18 cellular contexts compared by ENCODE assay signal in the genomic region with DNA sequence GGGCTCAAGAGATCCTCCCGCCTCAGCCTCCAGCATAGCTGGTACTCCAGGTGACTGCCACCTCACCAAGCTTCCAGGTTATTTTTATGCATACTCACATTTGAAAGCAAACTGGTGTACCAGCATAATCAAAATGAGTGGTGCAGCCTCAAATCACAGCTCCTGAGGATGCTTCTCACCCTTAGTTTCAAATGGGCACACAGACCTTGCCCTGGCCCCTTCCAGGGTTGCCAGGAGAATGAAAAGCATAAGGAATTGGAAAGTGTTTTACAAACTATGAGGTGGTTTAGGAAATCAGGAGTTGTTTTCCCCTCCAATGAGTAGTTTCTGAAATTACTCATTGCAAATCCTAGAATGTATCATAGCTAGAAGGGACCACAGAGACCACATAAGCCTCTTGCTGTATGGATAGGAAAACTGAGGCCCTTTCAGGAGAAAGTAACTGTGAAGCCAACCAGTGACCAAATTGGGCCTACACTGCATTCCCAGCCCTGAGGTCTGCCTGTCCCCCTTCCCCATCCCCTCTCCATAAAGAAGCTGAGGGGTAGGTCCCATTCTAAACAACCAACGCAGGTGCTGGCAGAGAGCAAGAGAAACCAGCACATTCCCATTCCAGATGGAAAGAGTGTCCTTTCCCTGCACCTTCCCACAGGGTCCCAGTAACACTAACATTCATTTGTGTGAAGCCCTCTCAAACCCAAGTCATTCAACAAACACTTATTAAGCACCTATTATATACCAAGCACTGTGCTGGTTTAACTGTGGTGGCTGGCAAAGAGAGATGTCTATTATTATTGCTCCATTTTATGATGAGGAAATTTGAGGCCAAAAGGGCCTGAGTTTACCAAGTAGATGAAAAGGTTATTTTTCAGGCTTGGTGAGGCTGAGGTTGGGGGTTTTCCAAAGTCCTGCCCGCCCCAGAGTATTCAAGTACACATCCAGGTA. TPM values are rescaled to one million over a fixed set of nuclear protein-coding genes. Genes with fewer than 3 reads are reported as not detected.
DNase-seq lines count a peak whose midpoint lies in the region; ATAC-seq lines count a peak whose summit lies in the region.
"Had no signal": no experiment of that assay in that cellular context is flagged by ENCODE, and none has a peak within 500 bp of the region (broad histone marks: within the 10 kb centered on the region; RNA-seq: fewer than 3 reads in every experiment).

No MANE protein-coding gene starts in this region.

- H3K36me3 Mint-ChIP-seq in stimulated activated naive CD8-positive, alpha-beta T cell treated with anti-CD3 and anti-CD28 coated beads, Interleukin-15, Interleukin-2, amounts not matched to agents 100 ng/mL and 50 ng/mL, for 24 hours (ENCODE audit: low read depth), result peaks cover 10% of the 10 kb centered on the region
- peaks cover 12% of the 10 kb centered on the region for H3K36me3 Mint-ChIP-seq in activated T-helper 2 cell treated with anti-CD3 and anti-CD28 coated beads, Interferon-gamma antibody, Interleukin-2, Interleukin-4, amounts not matched to agents 10 μg/mL and 5 μg/mL and 100 μg/mL, durations not matched to agents 14 hours and 24 hours and 36 hours (ENCODE audit: low read depth)

- H3K4me1 Mint-ChIP-seq in stimulated activated naive CD8-positive, alpha-beta T cell treated with anti-CD3 and anti-CD28 coated beads, Interleukin-15, Interleukin-2, amounts not matched to agents 100 ng/mL and 50 ng/mL, for 24 hours (ENCODE audit: low read depth), result peaks cover 64% of the 10 kb centered on the region
- H3K4me1 Mint-ChIP-seq in activated T-helper 2 cell treated with anti-CD3 and anti-CD28 coated beads, Interferon-gamma antibody, Interleukin-2, Interleukin-4, amounts not matched to agents 10 μg/mL and 5 μg/mL and 100 μg/mL, durations not matched to agents 14 hours and 24 hours and 36 hours (ENCODE audit: low read depth), result peaks cover 54% of the 10 kb centered on the region

- peak overlapping the region; percentile 16 for H3K27ac ChIP-seq in layer of hippocampus (ENCODE audit: low read depth, low read length)
- H3K27ac ChIP-seq: gastroesophageal sphincter had no signal

- intact Hi-C loops in activated T-helper 2 cell treated with anti-CD3 and anti-CD28 coated beads, Interferon-gamma antibody, Interleukin-2, Interleukin-4, amounts not matched to agents 10 μg/mL and 5 μg/mL and 100 μg/mL, durations not matched to agents 14 hours and 24 hours and 36 hours (cut with micrococcal nuclease), result loop anchor here (1.0 to 10.0 kb wide), 4 partner anchors 21 to 307 kb away; partner anchors contain the start of genes CHMP4B and RALY

- H3K9me3 Mint-ChIP-seq in stimulated activated naive CD8-positive, alpha-beta T cell treated with anti-CD3 and anti-CD28 coated beads, Interleukin-15, Interleukin-2, amounts not matched to agents 100 ng/mL and 50 ng/mL, for 24 hours, result no peaks in the 10 kb centered on the region
- no peaks in the 10 kb centered on the region for H3K9me3 Mint-ChIP-seq in activated T-helper 2 cell treated with anti-CD3 and anti-CD28 coated beads, Interferon-gamma antibody, Interleukin-2, Interleukin-4, amounts not matched to agents 10 μg/mL and 5 μg/mL and 100 μg/mL, durations not matched to agents 14 hours and 24 hours and 36 hours
- H3K9me3 Mint-ChIP-seq: HFFc6 had no signal

- H3K27ac Mint-ChIP-seq in stimulated activated naive CD8-positive, alpha-beta T cell treated with anti-CD3 and anti-CD28 coated beads, Interleukin-15, Interleukin-2, amounts not matched to agents 100 ng/mL and 50 ng/mL, for 24 hours, result peak overlapping the region; percentile 72
- peak overlapping the region; percentile 87 for H3K27ac Mint-ChIP-seq in activated T-helper 2 cell treated with anti-CD3 and anti-CD28 coated beads, Interferon-gamma antibody, Interleukin-2, Interleukin-4, amounts not matched to agents 10 μg/mL and 5 μg/mL and 100 μg/mL, durations not matched to agents 14 hours and 24 hours and 36 hours
- H3K27ac Mint-ChIP-seq: HFFc6 had no signal

- H3K27me3 ChIP-seq in layer of hippocampus (ENCODE audit: control insufficient read depth, insufficient read depth, low read length), result no peaks in the 10 kb centered on the region
- H3K27me3 ChIP-seq: gastroesophageal sphincter had no signal

- H3K27me3 Mint-ChIP-seq in stimulated activated naive CD8-positive, alpha-beta T cell treated with anti-CD3 and anti-CD28 coated beads, Interleukin-15, Interleukin-2, amounts not matched to agents 100 ng/mL and 50 ng/mL, for 24 hours, result no peaks in the 10 kb centered on the region
- H3K27me3 Mint-ChIP-seq in activated T-helper 2 cell treated with anti-CD3 and anti-CD28 coated beads, Interferon-gamma antibody, Interleukin-2, Interleukin-4, amounts not matched to agents 10 μg/mL and 5 μg/mL and 100 μg/mL, durations not matched to agents 14 hours and 24 hours and 36 hours (ENCODE audit: low read depth), result no peaks in the 10 kb centered on the region

- no peak for ATAC-seq in stimulated activated naive CD8-positive, alpha-beta T cell treated with anti-CD3 and anti-CD28 coated beads, Interleukin-15, Interleukin-2, amounts not matched to agents 100 U/mL and 50 U/mL, for 24 hours
- ATAC-seq in GM18519 (IDR thresholded peaks at IDR 0.05; ENCODE audit: low FRiP score, unreplicated experiment) (no peak), GM18909 (IDR thresholded peaks at IDR 0.05; ENCODE audit: poor library complexity, unreplicated experiment) (no peak), HG03039 (IDR thresholded peaks at IDR 0.05; ENCODE audit: unreplicated experiment) (no peak), esophagus mucosa (no peak)
- ATAC-seq: gastroesophageal sphincter, PC-3 had no signal

- DNase-seq in stimulated activated naive CD8-positive, alpha-beta T cell treated with anti-CD3 and anti-CD28 coated beads, Interleukin-15, Interleukin-2, amounts not matched to agents 100 U/mL and 50 U/mL, for 24 hours, result no peak
- DNase-seq in activated T-helper 2 cell treated with anti-CD3 and anti-CD28 coated beads, Interferon-gamma antibody, Interleukin-2, Interleukin-4, amounts not matched to agents 10 μg/mL and 5 μg/mL and 100 μg/mL, durations not matched to agents 14 hours and 24 hours and 36 hours (ENCODE audit: low spot score), result no peak
- DNase-seq: activated CD4-positive, CD25-positive, alpha-beta regulatory T cell; DMS79; HFFc6; mesendoderm; NCI-H510A treated with DMSO at 0.1 percent for 48 hours; occipital lobe; PC-3; small intestine had no signal

- peak overlapping the region; percentile 49 for H3K4me3 Mint-ChIP-seq in stimulated activated naive CD8-positive, alpha-beta T cell treated with anti-CD3 and anti-CD28 coated beads, Interleukin-15, Interleukin-2, amounts not matched to agents 100 ng/mL and 50 ng/mL, for 24 hours
- H3K4me3 Mint-ChIP-seq in activated T-helper 2 cell treated with anti-CD3 and anti-CD28 coated beads, Interferon-gamma antibody, Interleukin-2, Interleukin-4, amounts not matched to agents 10 μg/mL and 5 μg/mL and 100 μg/mL, durations not matched to agents 14 hours and 24 hours and 36 hours (ENCODE audit: low read depth), result no peak overlapping the region
- H3K4me3 Mint-ChIP-seq: HFFc6 had no signal

RNA-seq across cellular contexts. Expression of gene E2F1, which starts 2.1 kb away (rescaled TPM):
- 63.8 and 64.2 TPM in 2 replicates for total RNA-seq in activated T-helper 2 cell treated with anti-CD3 and anti-CD28 coated beads, Interferon-gamma antibody, Interleukin-2, Interleukin-4, amounts not matched to agents 10 μg/mL and 5 μg/mL and 100 μg/mL, durations not matched to agents 14 hours and 24 hours and 36 hours
- total RNA-seq in esophagus mucosa, result 3.7 TPM

RNA-seq across cellular contexts. Expression of gene NECAB3, which starts 14.0 kb away (rescaled TPM):
- total RNA-seq in activated T-helper 2 cell treated with anti-CD3 and anti-CD28 coated beads, Interferon-gamma antibody, Interleukin-2, Interleukin-4, amounts not matched to agents 10 μg/mL and 5 μg/mL and 100 μg/mL, durations not matched to agents 14 hours and 24 hours and 36 hours, result 27.0 and 30.1 TPM in 2 replicates
- 8.0 TPM for total RNA-seq in esophagus mucosa

RNA-seq across cellular contexts. Expression of gene ACTL10, which starts 21.5 kb away (rescaled TPM):
- total RNA-seq in activated T-helper 2 cell treated with anti-CD3 and anti-CD28 coated beads, Interferon-gamma antibody, Interleukin-2, Interleukin-4, amounts not matched to agents 10 μg/mL and 5 μg/mL and 100 μg/mL, durations not matched to agents 14 hours and 24 hours and 36 hours, result 2.6 and 3.3 TPM in 2 replicates
- 2.0 TPM for total RNA-seq in esophagus mucosa

RNA-seq across cellular contexts. Expression of gene C20orf144, which starts 26.1 kb away (rescaled TPM):
- total RNA-seq in activated T-helper 2 cell treated with anti-CD3 and anti-CD28 coated beads, Interferon-gamma antibody, Interleukin-2, Interleukin-4, amounts not matched to agents 10 μg/mL and 5 μg/mL and 100 μg/mL, durations not matched to agents 14 hours and 24 hours and 36 hours, result 0.27 and 0.28 TPM in 2 replicates
- total RNA-seq in esophagus mucosa, result not detected
- total RNA-seq: bronchial epithelial cell, gastroesophageal sphincter, occipital lobe, PC-3 had no signal

RNA-seq across cellular contexts. Expression of gene PXMP4, which starts 31.8 kb away (rescaled TPM):
- total RNA-seq in activated T-helper 2 cell treated with anti-CD3 and anti-CD28 coated beads, Interferon-gamma antibody, Interleukin-2, Interleukin-4, amounts not matched to agents 10 μg/mL and 5 μg/mL and 100 μg/mL, durations not matched to agents 14 hours and 24 hours and 36 hours, result 7.4 TPM in 2 replicates
- 9.6 TPM for total RNA-seq in esophagus mucosa
- total RNA-seq: PC-3 had no signal

Comparison
In these comparisons a context has a peak if more than half of its experiments do, and no peak if none do; other contexts are left out.
1. RNA of gene E2F1, which starts 2.1 kb away (total RNA-seq): 63.8 to 64.2 TPM in activated T-helper 2 cell treated with anti-CD3 and anti-CD28 coated beads, Interferon-gamma antibody, Interleukin-2, Interleukin-4, amounts not matched to agents 10 μg/mL and 5 μg/mL and 100 μg/mL, durations not matched to agents 14 hours and 24 hours and 36 hours; 3.7 TPM in esophagus mucosa (single experiment); every median in the first group is over 10 times any median in the second.